Comparison of ENCODE assay signal across 13 cellular contexts in the genomic region with DNA sequence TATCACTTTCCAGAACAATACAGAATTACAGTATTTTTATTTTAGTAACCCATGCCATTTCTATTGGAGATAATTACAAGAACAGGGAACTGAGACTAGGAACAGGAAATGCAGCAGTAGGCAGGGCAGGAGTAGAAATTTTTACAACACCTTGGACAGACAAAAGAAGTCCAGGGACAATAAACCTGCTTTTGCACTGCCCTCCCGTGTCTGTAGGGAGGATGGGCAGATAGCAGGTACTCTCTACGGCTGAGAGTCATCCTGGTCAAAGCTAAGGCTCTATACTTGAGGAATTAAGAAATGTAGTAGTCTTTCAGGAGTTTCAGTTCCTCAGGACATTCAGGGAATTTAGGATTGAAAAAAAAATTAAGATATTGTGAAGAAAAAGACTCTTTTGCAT.
DNase-seq lines count a peak whose midpoint lies in the region; ATAC-seq and FAIRE-seq lines count a peak whose summit lies in the region.
"Had no signal": no experiment of that assay in that cellular context is flagged by ENCODE, and none has a peak within 500 bp of the region (broad histone marks: within the 10 kb centered on the region; RNA-seq: fewer than 3 reads in every experiment).

No MANE protein-coding gene starts in this region.

- WGBS in small intestine, 3 donors, result 2 to 19% (median 4%) methylated on average over 2 of the region's 2 CpGs

- peak; percentile 38 for DNase-seq in NCI-H82 (lab: John Stamatoyannopoulos, UW)
- DNase-seq in NCI-H82 treated with DMSO at 0.1 percent for 48 hours (lab: John Stamatoyannopoulos, UW; ENCODE audit: unreplicated experiment), result no peak
- peak; percentile 15 for DNase-seq in NOMO-1 treated with dmso at 0.1 percent for 144 hours (lab: John Stamatoyannopoulos, UW; ENCODE audit: unreplicated experiment)
- peak; percentile 5 for DNase-seq in small intestine
- DNase-seq in GM19240 (ENCODE audit: insufficient read length, low spot score), result no peak
- no peak for DNase-seq in activated naive CD8-positive, alpha-beta T cell treated with anti-CD3 and anti-CD28 coated beads for 36 hours
- DNase-seq: ACHN; activated naive CD8-positive, alpha-beta T cell treated with anti-CD3 and anti-CD28 coated beads, Interleukin-2, amount 10 ng/mL, durations not matched to agents 7 days and 5 days; NCI-H510A treated with DMSO at 0.1 percent for 48 hours; T-helper 2 cell had no signal

- H3K4me1 ChIP-seq in small intestine (ENCODE audit: control insufficient read depth in 2 of 2, insufficient read depth in 1 of 2, low read depth in 1 of 2, low read length in 1 of 2), result no peaks in the 10 kb centered on the region
- H3K4me1 ChIP-seq: suprapubic skin had no signal

- no peaks in the 10 kb centered on the region for H3K9me3 Mint-ChIP-seq in activated naive CD8-positive, alpha-beta T cell treated with anti-CD3 and anti-CD28 coated beads for 36 hours
- H3K9me3 Mint-ChIP-seq: activated naive CD8-positive, alpha-beta T cell treated with anti-CD3 and anti-CD28 coated beads, Interleukin-2, amount 10 ng/mL, durations not matched to agents 7 days and 5 days had no signal

- no peaks in the 10 kb centered on the region for H3K4me1 Mint-ChIP-seq in activated naive CD8-positive, alpha-beta T cell treated with anti-CD3 and anti-CD28 coated beads for 36 hours
- H3K4me1 Mint-ChIP-seq: activated naive CD8-positive, alpha-beta T cell treated with anti-CD3 and anti-CD28 coated beads, Interleukin-2, amount 10 ng/mL, durations not matched to agents 7 days and 5 days had no signal

- H3K36me3 Mint-ChIP-seq in activated naive CD8-positive, alpha-beta T cell treated with anti-CD3 and anti-CD28 coated beads for 36 hours, result no peaks in the 10 kb centered on the region
- H3K36me3 Mint-ChIP-seq: activated naive CD8-positive, alpha-beta T cell treated with anti-CD3 and anti-CD28 coated beads, Interleukin-2, amount 10 ng/mL, durations not matched to agents 7 days and 5 days had no signal

- no peaks in the 10 kb centered on the region for H3K36me3 ChIP-seq in small intestine (ENCODE audit: control insufficient read depth in 2 of 2, insufficient read depth in 2 of 2, low read length in 2 of 2)
- H3K36me3 ChIP-seq: suprapubic skin had no signal

- no peak overlapping the region for H3K4me3 Mint-ChIP-seq in activated naive CD8-positive, alpha-beta T cell treated with anti-CD3 and anti-CD28 coated beads for 36 hours
- H3K4me3 Mint-ChIP-seq: activated naive CD8-positive, alpha-beta T cell treated with anti-CD3 and anti-CD28 coated beads, Interleukin-2, amount 10 ng/mL, durations not matched to agents 7 days and 5 days had no signal

- no peak overlapping the region for H3K27ac Mint-ChIP-seq in activated naive CD8-positive, alpha-beta T cell treated with anti-CD3 and anti-CD28 coated beads for 36 hours
- H3K27ac Mint-ChIP-seq: activated naive CD8-positive, alpha-beta T cell treated with anti-CD3 and anti-CD28 coated beads, Interleukin-2, amount 10 ng/mL, durations not matched to agents 7 days and 5 days had no signal

- H3K27me3 Mint-ChIP-seq in activated naive CD8-positive, alpha-beta T cell treated with anti-CD3 and anti-CD28 coated beads for 36 hours, result peaks cover 4% of the 10 kb centered on the region
- H3K27me3 Mint-ChIP-seq: activated naive CD8-positive, alpha-beta T cell treated with anti-CD3 and anti-CD28 coated beads, Interleukin-2, amount 10 ng/mL, durations not matched to agents 7 days and 5 days had no signal

- H3K9me3 ChIP-seq in small intestine (ENCODE audit: control insufficient read depth, low read depth), result no peaks in the 10 kb centered on the region
- H3K9me3 ChIP-seq: suprapubic skin had no signal

- no peak overlapping the region for H3K27ac ChIP-seq in small intestine (ENCODE audit: low read depth in 1 of 2, low read length in 1 of 2)
- H3K27ac ChIP-seq: suprapubic skin had no signal

- no peak overlapping the region for H3K4me3 ChIP-seq in small intestine (ENCODE audit: low read depth in 1 of 2, low read length in 2 of 2)
- H3K4me3 ChIP-seq: suprapubic skin had no signal

- no peak for FAIRE-seq in small intestine (lab: Jason Lieb, UNC)

- no peaks in the 10 kb centered on the region for H3K27me3 ChIP-seq in small intestine (ENCODE audit: control insufficient read depth in 2 of 2, insufficient read depth in 2 of 2, low read length in 2 of 2)

- peak; percentile 48 for ATAC-seq in esophagus mucosa
- ATAC-seq in HG02763 (IDR thresholded peaks at IDR 0.05; ENCODE audit: unreplicated experiment), result no peak

Comparison
In these comparisons a context has a peak if more than half of its experiments do, and no peak if none do; other contexts are left out.
1. DNase-seq: peak in NCI-H82 (single experiment), NOMO-1 treated with dmso at 0.1 percent for 144 hours (single experiment) and small intestine (single experiment); none in NCI-H82 treated with DMSO at 0.1 percent for 48 hours (single experiment), GM19240 (single experiment) and activated naive CD8-positive, alpha-beta T cell treated with anti-CD3 and anti-CD28 coated beads for 36 hours (single experiment).